In the genomic region with DNA sequence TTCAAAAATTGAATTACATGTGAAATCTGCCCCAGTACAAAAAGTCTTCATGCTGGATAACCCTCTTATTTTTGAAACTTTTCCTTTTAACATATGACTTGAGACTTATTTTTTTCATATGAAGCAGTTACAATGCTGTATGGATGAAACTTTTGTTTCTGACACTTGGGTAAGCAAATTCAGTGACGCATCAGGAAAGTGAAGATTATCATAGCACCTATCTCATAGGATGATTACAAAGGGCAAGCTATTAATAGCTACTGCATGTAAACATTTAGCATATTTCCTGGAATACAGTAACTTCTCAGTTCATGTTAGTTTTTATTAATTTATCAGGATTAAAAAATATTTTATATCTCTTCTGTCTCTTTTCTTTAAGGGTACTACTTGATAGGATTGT, we compare ENCODE assay signal across 25 cellular contexts.
DNase-seq lines count a peak whose midpoint lies in the region; ATAC-seq, FAIRE-seq and TF ChIP-seq lines count a peak whose summit lies in the region.
"Had no signal": no experiment of that assay in that cellular context is flagged by ENCODE, and none has a peak within 500 bp of the region (broad histone marks: within the 10 kb centered on the region; RNA-seq: fewer than 3 reads in every experiment).

No MANE protein-coding gene starts in this region.

- H2BK5ac ChIP-seq in mesenchymal stem cell (ENCODE audit: low read depth, low read length, poor library complexity, severe bottlenecking) = no peak overlapping the region

- intact Hi-C loops in endothelial cell of umbilical vein (cut with micrococcal nuclease) = loop anchor here (1.0 to 10.0 kb wide), 8 partner anchors 20 to 1823 kb away; no protein-coding TSS in a partner anchor

- FAIRE-seq in endothelial cell of umbilical vein (lab: Jason Lieb, UNC) (no peak), RCC 7860 (lab: Jason Lieb, UNC) (no peak)
- FAIRE-seq: A549, GM19239, HTR-8/SVneo had no signal

- TF ChIP-seq RAD21 in SK-N-SH (IDR thresholded peaks at IDR 0.05; ENCODE audit: low read length) = no peak

- H4K91ac ChIP-seq in mesenchymal stem cell (ENCODE audit: low read length) = no peak overlapping the region

- H3K9me3 ChIP-seq in SK-N-SH (no peaks in the 10 kb centered on the region), endothelial cell of umbilical vein (replicated peaks; ENCODE audit: control insufficient read depth, insufficient read depth, low read length) (no peaks in the 10 kb centered on the region), mesenchymal stem cell (ENCODE audit: control insufficient read depth, low read length) (no peaks in the 10 kb centered on the region)
- H3K9me3 ChIP-seq: A549, BE2C, HAP-1, neutrophil had no signal

- no peak overlapping the region for H2BK15ac ChIP-seq in mesenchymal stem cell (ENCODE audit: low read depth, poor library complexity, severe bottlenecking)

- H3K4me1 ChIP-seq in SK-N-SH (ENCODE audit: control insufficient read depth in 1 of 2, insufficient read depth in 2 of 2, low read depth in 1 of 2, low read length in 1 of 2) (peaks cover 0 to 17% of the 10 kb centered on the region in 2 experiments; a peak in 3 of 4 replicates), endothelial cell of umbilical vein (ENCODE audit: control insufficient read depth, extremely low read depth, insufficient read depth, low read length) (peaks cover 29% of the 10 kb centered on the region), mesenchymal stem cell (ENCODE audit: control insufficient read depth, insufficient read depth, low read depth, low read length) (no peaks in the 10 kb centered on the region)
- H3K4me1 ChIP-seq: A549, HAP-1 had no signal

- H3K4me3 ChIP-seq in SK-N-SH (ENCODE audit: low read depth in 2 of 2, low read length in 1 of 2) (no peak overlapping the region), endothelial cell of umbilical vein (replicated peaks in 1 of 3; ENCODE audit: insufficient read depth in 1 of 3, low read depth in 1 of 3, low read length in 3 of 3) (no peak overlapping the region), mesenchymal stem cell (ENCODE audit: insufficient read depth in 1 of 2, low read depth in 1 of 2, low read length in 2 of 2) (no peak overlapping the region)
- H3K4me3 ChIP-seq: A549, HAP-1, SK-N-MC had no signal

- H2BK120ac ChIP-seq in mesenchymal stem cell (ENCODE audit: low read depth, low read length) = no peak overlapping the region

- TF ChIP-seq POLR2A in endothelial cell of umbilical vein (IDR thresholded peaks at IDR 0.05; ENCODE audit: low read depth, low read length) = no peak

- H2BK12ac ChIP-seq in mesenchymal stem cell (ENCODE audit: low read length in 2 of 2) = no peak overlapping the region

- H3K79me2 ChIP-seq in SK-N-SH (ENCODE audit: insufficient read depth) (no peaks in the 10 kb centered on the region), endothelial cell of umbilical vein (ENCODE audit: control insufficient read depth, insufficient read depth, low read length) (no peaks in the 10 kb centered on the region)

- H3K79me1 ChIP-seq in mesenchymal stem cell (replicated peaks; ENCODE audit: low read length, poor library complexity, severe bottlenecking) = no peaks in the 10 kb centered on the region

- no peak overlapping the region for H2AK5ac ChIP-seq in mesenchymal stem cell (ENCODE audit: low read length, severe bottlenecking)

- dilution Hi-C loops in endothelial cell of umbilical vein (cut with MboI; ENCODE audit: extremely low pct_ligation_motif_present, low sequenced_read_pairs) = no loop called here

- no peaks in the 10 kb centered on the region for H3K9me2 ChIP-seq in SK-N-SH

- no peak for TF ChIP-seq EP300 in SK-N-SH (IDR thresholded peaks at IDR 0.05; ENCODE audit: borderline replicate concordance in 1 of 2, low read depth in 1 of 2, low read length in 1 of 2)

- 0 out of 2 replicates have a peak overlapping the region, but pooled peaks have one; percentile 28 for H3K4me2 ChIP-seq in SK-N-SH
- peak overlapping the region; percentile 82 for H3K4me2 ChIP-seq in endothelial cell of umbilical vein (ENCODE audit: insufficient read depth, low read length)
- no peak overlapping the region for H3K4me2 ChIP-seq in mesenchymal stem cell (ENCODE audit: low read length, poor library complexity, severe bottlenecking)
- H3K4me2 ChIP-seq: A549 had no signal

- 94% methylated on average over 1 of the region's 1 CpG for WGBS in SK-N-SH (ENCODE audit: low lambda C conversion rate)
- no CpG with 5 or more reads among the region's 1 CpG for WGBS in mesenchymal stem cell

- CTCF ChIA-PET in SK-N-SH (lab: Yijun Ruan, JAX) = no interaction called here
- CTCF ChIA-PET in endothelial cell of umbilical vein (lab: Charles Lee) = interaction anchor here (0.9 to 1.7 kb wide), 4 partner anchors 9 to 158 kb away, joined by 3 to 6 read pairs (median 5); no protein-coding TSS in a partner anchor

- H3K36me3 ChIP-seq in SK-N-SH (replicated peaks in 1 of 2; ENCODE audit: control insufficient read depth in 1 of 2, insufficient read depth in 2 of 2, low read length in 1 of 2) (no peaks in the 10 kb centered on the region), endothelial cell of umbilical vein (ENCODE audit: control insufficient read depth in 2 of 2, extremely low read depth in 1 of 2, insufficient read depth in 2 of 2, low read length in 2 of 2) (no peaks in the 10 kb centered on the region), mesenchymal stem cell (ENCODE audit: control insufficient read depth in 1 of 2, insufficient read depth in 2 of 2, low read depth in 1 of 2, low read length in 2 of 2) (no peaks in the 10 kb centered on the region)
- H3K36me3 ChIP-seq: BE2C, HAP-1, neutrophil had no signal

- DNase-seq in ELR (ENCODE audit: low read depth) = peak; percentile 30
- DNase-seq in SK-N-SH = no peak
- DNase-seq in endothelial cell of umbilical vein (ENCODE audit: low read depth, low spot score) = peak; percentile 49
- DNase-seq in mesenchymal stem cell = peak; percentile 70
- no peak for DNase-seq in RCC 7860 (ENCODE audit: low spot score)
- DNase-seq in NCI-H345 (lab: John Stamatoyannopoulos, UW) = no peak
- no peak for DNase-seq in AG20443 (ENCODE audit: low spot score)
- DNase-seq: activated CD4-positive, alpha-beta memory T cell treated with anti-CD3 and anti-CD28 coated beads, Interleukin-2, amount 10 ng/mL, durations not matched to agents 7 days and 5 days; activated CD4-positive, CD25-positive, alpha-beta regulatory T cell treated with anti-CD3 and anti-CD28 coated beads, Interleukin-2, amount 50 U/mL, for 72 hours; aorta; BE2C; CD8-positive, alpha-beta memory T cell; KG1; mesendoderm; NCI-H1417; NCI-H2029 treated with DMSO at 0.1 percent for 48 hours; NCI-H748 treated with DMSO at 0.1 percent for 48 hours; T-helper 2 cell had no signal

- H3K27ac ChIP-seq in SK-N-SH (ENCODE audit: low read depth in 2 of 2, low read length in 1 of 2) (peak overlapping the region in 1 of 2 experiments; percentile 96; a peak in 2 of 4 replicates), endothelial cell of umbilical vein (ENCODE audit: insufficient read depth, low read depth, low read length) (peak overlapping the region; percentile 90), mesenchymal stem cell (ENCODE audit: low read length, poor library complexity, severe bottlenecking) (no peak overlapping the region)
- H3K27ac ChIP-seq: A549, neutrophil, SK-N-MC had no signal

- no peak overlapping the region for H3K18ac ChIP-seq in mesenchymal stem cell (ENCODE audit: low read depth in 1 of 2, low read length in 2 of 2)

- H3K9me1 ChIP-seq in endothelial cell of umbilical vein (replicated peaks; ENCODE audit: control insufficient read depth, extremely low read depth, insufficient read depth, low read length) = no peaks in the 10 kb centered on the region

- H2AFZ ChIP-seq in SK-N-SH (ENCODE audit: low read depth) (peak overlapping the region; percentile 67; the same call in 1 of the 2 replicates), endothelial cell of umbilical vein (ENCODE audit: low read depth, low read length) (peak overlapping the region; percentile 26), mesenchymal stem cell (ENCODE audit: low read depth, low read length) (no peak overlapping the region)

- peak overlapping the region; percentile 62; the same call in 1 of the 2 replicates for H3K9ac ChIP-seq in SK-N-SH
- H3K9ac ChIP-seq in endothelial cell of umbilical vein (replicated peaks; ENCODE audit: extremely low read depth, insufficient read depth, low read length) = peak overlapping the region; percentile 75
- H3K9ac ChIP-seq in mesenchymal stem cell (ENCODE audit: low read length) = peak overlapping the region; percentile 89

- POLR2A ChIA-PET in SK-N-SH (lab: Yijun Ruan, JAX) (no interaction called here), endothelial cell of umbilical vein (lab: Charles Lee) (interaction anchor here (1.0 kb wide), 1 partner anchor 20 kb away, joined by 3 read pairs; no protein-coding TSS in a partner anchor)

- H4K8ac ChIP-seq in mesenchymal stem cell (ENCODE audit: low read length) = no peak overlapping the region

- no peak for TF ChIP-seq CTCF in SK-N-SH (IDR thresholded peaks at IDR 0.05)
- TF ChIP-seq CTCF in endothelial cell of umbilical vein (IDR thresholded peaks at IDR 0.05; ENCODE audit: extremely low read depth in 1 of 2, insufficient read depth in 1 of 2, low read depth in 1 of 2, low read length in 2 of 2) = no peak

- no peaks in the 10 kb centered on the region for H3K27me3 ChIP-seq in SK-N-SH (ENCODE audit: insufficient read depth)
- H3K27me3 ChIP-seq in endothelial cell of umbilical vein (ENCODE audit: control insufficient read depth in 2 of 2, insufficient read depth in 2 of 2, low read length in 2 of 2) = no peaks in the 10 kb centered on the region
- H3K27me3 ChIP-seq in mesenchymal stem cell (ENCODE audit: control insufficient read depth in 1 of 2, insufficient read depth in 1 of 2, low read length in 2 of 2) = no peaks in the 10 kb centered on the region
- H3K27me3 ChIP-seq: BE2C, neutrophil had no signal

- ATAC-seq in HG02763 (IDR thresholded peaks at IDR 0.05; ENCODE audit: unreplicated experiment) = no peak
- ATAC-seq: A549 had no signal

- BruUV-seq in endothelial cell of umbilical vein (replicated peaks; lab: Mats Ljungman, UMichigan) = TSS peak; percentile 93

- peaks cover 12% of the 10 kb centered on the region for H3F3A ChIP-seq in SK-N-SH (replicated peaks; ENCODE audit: insufficient read depth)

- no peaks in the 10 kb centered on the region for H4K20me1 ChIP-seq in SK-N-SH (ENCODE audit: insufficient read depth)
- no peaks in the 10 kb centered on the region for H4K20me1 ChIP-seq in endothelial cell of umbilical vein (replicated peaks; ENCODE audit: control insufficient read depth, extremely low read depth, insufficient read depth, low read length)

- no peak overlapping the region for H3K4ac ChIP-seq in mesenchymal stem cell (ENCODE audit: low read depth in 1 of 2, low read length in 2 of 2)

- no peak overlapping the region for H3K14ac ChIP-seq in mesenchymal stem cell (ENCODE audit: low read length in 2 of 2)

- no peak overlapping the region for H3K23ac ChIP-seq in mesenchymal stem cell (ENCODE audit: low read length in 2 of 2)

TF ChIP-seq in endothelial cell of umbilical vein, 7 proteins besides CTCF, POLR2A, EP300 and RAD21 (continues in another document):
- TF ChIP-seq GATA2 (IDR thresholded peaks at IDR 0.05; ENCODE audit: insufficient read depth, insufficient read length, low read depth, low read length) (no peak), POLR2AphosphoS5 (IDR thresholded peaks at IDR 0.05; ENCODE audit: insufficient read depth, low read depth, low read length) (no peak), JUN (IDR thresholded peaks at IDR 0.05; ENCODE audit: borderline replicate concordance, insufficient read depth, insufficient read length, low read depth) (peak; percentile 32), MYC (IDR thresholded peaks at IDR 0.05; ENCODE audit: low read depth, low read length) (no peak)

Comparison
In these comparisons a context has a peak if more than half of its experiments do, and no peak if none do; other contexts are left out.
1. DNase-seq: peak in ELR (single experiment), endothelial cell of umbilical vein (single experiment) and mesenchymal stem cell (single experiment); none in SK-N-SH (single experiment), RCC 7860 (single experiment), NCI-H345 (single experiment) and AG20443 (single experiment).
2. Peak in every context shown above with its lines, with median percentiles within 50 percentile points of each other: H3K9ac ChIP-seq.